ENCODE assay signal across 1 cellular context in the genomic region with DNA sequence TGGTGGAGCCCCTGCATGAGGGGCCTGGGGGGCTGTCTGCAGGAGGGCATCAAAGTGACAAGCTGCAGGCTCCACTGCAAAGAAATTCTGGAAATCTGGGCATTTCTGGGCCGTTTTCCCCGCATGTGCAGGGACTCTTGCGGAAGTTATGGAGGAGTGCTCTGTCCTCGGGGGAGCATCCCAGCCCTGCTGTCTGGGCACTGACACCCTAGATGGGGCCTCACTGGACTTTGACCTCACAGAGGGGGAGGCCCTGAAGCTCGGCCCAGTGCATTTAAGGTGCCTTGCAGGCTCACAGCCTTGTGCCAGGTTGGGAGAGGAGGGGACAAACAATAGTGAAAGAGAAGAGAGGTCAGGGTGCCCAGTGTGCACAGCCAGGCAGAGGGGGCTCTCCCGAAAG.
TF ChIP-seq lines count a peak whose summit lies in the region.

No MANE protein-coding gene starts in this region.

TF ChIP-seq in HepG2, 621 proteins besides CTCF, POLR2A, EP300 and RAD21 (continues in another document):
- TF ChIP-seq RXRB (CRISPR knock-in tag; IDR thresholded peaks at IDR 0.05; ENCODE audit: borderline replicate concordance), result peak; percentile 54; the same call in 1 of the 2 replicates
- TF ChIP-seq ZNF777 (CRISPR knock-in tag; IDR thresholded peaks at IDR 0.05), result peak; percentile 82
- TF ChIP-seq, protein P1, sequence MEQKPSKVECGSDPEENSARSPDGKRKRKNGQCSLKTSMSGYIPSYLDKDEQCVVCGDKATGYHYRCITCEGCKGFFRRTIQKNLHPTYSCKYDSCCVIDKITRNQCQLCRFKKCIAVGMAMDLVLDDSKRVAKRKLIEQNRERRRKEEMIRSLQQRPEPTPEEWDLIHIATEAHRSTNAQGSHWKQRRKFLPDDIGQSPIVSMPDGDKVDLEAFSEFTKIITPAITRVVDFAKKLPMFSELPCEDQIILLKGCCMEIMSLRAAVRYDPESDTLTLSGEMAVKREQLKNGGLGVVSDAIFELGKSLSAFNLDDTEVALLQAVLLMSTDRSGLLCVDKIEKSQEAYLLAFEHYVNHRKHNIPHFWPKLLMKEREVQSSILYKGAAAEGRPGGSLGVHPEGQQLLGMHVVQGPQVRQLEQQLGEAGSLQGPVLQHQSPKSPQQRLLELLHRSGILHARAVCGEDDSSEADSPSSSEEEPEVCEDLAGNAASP (CRISPR knock-in tag; IDR thresholded peaks at IDR 0.05; ENCODE audit: borderline replicate concordance), result peak; percentile 88; the same call in 1 of the 2 replicates
- peak; percentile 58; the same call in 1 of the 2 replicates for TF ChIP-seq ZBTB7B (CRISPR knock-in tag; IDR thresholded peaks at IDR 0.05)
- TF ChIP-seq ZNF264 (CRISPR knock-in tag; IDR thresholded peaks at IDR 0.05), result peak; percentile 100
- 0 out of 2 replicates have a peak, but pooled peaks have one; percentile 39 for TF ChIP-seq ELF3 (CRISPR knock-in tag; IDR thresholded peaks at IDR 0.05)
- TF ChIP-seq, protein P2, sequence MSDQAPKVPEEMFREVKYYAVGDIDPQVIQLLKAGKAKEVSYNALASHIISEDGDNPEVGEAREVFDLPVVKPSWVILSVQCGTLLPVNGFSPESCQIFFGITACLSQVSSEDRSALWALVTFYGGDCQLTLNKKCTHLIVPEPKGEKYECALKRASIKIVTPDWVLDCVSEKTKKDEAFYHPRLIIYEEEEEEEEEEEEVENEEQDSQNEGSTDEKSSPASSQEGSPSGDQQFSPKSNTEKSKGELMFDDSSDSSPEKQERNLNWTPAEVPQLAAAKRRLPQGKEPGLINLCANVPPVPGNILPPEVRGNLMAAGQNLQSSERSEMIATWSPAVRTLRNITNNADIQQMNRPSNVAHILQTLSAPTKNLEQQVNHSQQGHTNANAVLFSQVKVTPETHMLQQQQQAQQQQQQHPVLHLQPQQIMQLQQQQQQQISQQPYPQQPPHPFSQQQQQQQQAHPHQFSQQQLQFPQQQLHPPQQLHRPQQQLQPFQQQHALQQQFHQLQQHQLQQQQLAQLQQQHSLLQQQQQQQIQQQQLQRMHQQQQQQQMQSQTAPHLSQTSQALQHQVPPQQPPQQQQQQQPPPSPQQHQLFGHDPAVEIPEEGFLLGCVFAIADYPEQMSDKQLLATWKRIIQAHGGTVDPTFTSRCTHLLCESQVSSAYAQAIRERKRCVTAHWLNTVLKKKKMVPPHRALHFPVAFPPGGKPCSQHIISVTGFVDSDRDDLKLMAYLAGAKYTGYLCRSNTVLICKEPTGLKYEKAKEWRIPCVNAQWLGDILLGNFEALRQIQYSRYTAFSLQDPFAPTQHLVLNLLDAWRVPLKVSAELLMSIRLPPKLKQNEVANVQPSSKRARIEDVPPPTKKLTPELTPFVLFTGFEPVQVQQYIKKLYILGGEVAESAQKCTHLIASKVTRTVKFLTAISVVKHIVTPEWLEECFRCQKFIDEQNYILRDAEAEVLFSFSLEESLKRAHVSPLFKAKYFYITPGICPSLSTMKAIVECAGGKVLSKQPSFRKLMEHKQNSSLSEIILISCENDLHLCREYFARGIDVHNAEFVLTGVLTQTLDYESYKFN (CRISPR knock-in tag; conservative IDR thresholded peaks at IDR 0.05), result peak; percentile 79
- no peak for TF ChIP-seq SP5 (CRISPR knock-in tag; IDR thresholded peaks at IDR 0.05; ENCODE audit: borderline replicate concordance, low read depth)
- TF ChIP-seq, protein P3, sequence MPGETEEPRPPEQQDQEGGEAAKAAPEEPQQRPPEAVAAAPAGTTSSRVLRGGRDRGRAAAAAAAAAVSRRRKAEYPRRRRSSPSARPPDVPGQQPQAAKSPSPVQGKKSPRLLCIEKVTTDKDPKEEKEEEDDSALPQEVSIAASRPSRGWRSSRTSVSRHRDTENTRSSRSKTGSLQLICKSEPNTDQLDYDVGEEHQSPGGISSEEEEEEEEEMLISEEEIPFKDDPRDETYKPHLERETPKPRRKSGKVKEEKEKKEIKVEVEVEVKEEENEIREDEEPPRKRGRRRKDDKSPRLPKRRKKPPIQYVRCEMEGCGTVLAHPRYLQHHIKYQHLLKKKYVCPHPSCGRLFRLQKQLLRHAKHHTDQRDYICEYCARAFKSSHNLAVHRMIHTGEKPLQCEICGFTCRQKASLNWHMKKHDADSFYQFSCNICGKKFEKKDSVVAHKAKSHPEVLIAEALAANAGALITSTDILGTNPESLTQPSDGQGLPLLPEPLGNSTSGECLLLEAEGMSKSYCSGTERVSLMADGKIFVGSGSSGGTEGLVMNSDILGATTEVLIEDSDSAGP (CRISPR knock-in tag; IDR thresholded peaks at IDR 0.05; ENCODE audit: borderline replicate concordance), result 0 out of 2 replicates have a peak, but pooled peaks have one; percentile 16
- TF ChIP-seq NR2C2 (CRISPR knock-in tag; IDR thresholded peaks at IDR 0.05; ENCODE audit: borderline replicate concordance), result no peak
- TF ChIP-seq, protein P4, sequence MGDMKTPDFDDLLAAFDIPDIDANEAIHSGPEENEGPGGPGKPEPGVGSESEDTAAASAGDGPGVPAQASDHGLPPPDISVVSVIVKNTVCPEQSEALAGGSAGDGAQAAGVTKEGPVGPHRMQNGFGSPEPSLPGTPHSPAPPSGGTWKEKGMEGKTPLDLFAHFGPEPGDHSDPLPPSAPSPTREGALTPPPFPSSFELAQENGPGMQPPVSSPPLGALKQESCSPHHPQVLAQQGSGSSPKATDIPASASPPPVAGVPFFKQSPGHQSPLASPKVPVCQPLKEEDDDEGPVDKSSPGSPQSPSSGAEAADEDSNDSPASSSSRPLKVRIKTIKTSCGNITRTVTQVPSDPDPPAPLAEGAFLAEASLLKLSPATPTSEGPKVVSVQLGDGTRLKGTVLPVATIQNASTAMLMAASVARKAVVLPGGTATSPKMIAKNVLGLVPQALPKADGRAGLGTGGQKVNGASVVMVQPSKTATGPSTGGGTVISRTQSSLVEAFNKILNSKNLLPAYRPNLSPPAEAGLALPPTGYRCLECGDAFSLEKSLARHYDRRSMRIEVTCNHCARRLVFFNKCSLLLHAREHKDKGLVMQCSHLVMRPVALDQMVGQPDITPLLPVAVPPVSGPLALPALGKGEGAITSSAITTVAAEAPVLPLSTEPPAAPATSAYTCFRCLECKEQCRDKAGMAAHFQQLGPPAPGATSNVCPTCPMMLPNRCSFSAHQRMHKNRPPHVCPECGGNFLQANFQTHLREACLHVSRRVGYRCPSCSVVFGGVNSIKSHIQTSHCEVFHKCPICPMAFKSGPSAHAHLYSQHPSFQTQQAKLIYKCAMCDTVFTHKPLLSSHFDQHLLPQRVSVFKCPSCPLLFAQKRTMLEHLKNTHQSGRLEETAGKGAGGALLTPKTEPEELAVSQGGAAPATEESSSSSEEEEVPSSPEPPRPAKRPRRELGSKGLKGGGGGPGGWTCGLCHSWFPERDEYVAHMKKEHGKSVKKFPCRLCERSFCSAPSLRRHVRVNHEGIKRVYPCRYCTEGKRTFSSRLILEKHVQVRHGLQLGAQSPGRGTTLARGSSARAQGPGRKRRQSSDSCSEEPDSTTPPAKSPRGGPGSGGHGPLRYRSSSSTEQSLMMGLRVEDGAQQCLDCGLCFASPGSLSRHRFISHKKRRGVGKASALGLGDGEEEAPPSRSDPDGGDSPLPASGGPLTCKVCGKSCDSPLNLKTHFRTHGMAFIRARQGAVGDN (CRISPR knock-in tag; IDR thresholded peaks at IDR 0.05), result peak; percentile 54; the same call in 1 of the 2 replicates
- TF ChIP-seq, protein P5, sequence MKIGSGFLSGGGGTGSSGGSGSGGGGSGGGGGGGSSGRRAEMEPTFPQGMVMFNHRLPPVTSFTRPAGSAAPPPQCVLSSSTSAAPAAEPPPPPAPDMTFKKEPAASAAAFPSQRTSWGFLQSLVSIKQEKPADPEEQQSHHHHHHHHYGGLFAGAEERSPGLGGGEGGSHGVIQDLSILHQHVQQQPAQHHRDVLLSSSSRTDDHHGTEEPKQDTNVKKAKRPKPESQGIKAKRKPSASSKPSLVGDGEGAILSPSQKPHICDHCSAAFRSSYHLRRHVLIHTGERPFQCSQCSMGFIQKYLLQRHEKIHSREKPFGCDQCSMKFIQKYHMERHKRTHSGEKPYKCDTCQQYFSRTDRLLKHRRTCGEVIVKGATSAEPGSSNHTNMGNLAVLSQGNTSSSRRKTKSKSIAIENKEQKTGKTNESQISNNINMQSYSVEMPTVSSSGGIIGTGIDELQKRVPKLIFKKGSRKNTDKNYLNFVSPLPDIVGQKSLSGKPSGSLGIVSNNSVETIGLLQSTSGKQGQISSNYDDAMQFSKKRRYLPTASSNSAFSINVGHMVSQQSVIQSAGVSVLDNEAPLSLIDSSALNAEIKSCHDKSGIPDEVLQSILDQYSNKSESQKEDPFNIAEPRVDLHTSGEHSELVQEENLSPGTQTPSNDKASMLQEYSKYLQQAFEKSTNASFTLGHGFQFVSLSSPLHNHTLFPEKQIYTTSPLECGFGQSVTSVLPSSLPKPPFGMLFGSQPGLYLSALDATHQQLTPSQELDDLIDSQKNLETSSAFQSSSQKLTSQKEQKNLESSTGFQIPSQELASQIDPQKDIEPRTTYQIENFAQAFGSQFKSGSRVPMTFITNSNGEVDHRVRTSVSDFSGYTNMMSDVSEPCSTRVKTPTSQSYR (CRISPR knock-in tag; IDR thresholded peaks at IDR 0.05; ENCODE audit: borderline replicate concordance), result peak; percentile 65; the same call in 1 of the 2 replicates
- peak; percentile 84 for TF ChIP-seq ZNF263 (CRISPR knock-in tag; IDR thresholded peaks at IDR 0.05)
- TF ChIP-seq, protein P6, sequence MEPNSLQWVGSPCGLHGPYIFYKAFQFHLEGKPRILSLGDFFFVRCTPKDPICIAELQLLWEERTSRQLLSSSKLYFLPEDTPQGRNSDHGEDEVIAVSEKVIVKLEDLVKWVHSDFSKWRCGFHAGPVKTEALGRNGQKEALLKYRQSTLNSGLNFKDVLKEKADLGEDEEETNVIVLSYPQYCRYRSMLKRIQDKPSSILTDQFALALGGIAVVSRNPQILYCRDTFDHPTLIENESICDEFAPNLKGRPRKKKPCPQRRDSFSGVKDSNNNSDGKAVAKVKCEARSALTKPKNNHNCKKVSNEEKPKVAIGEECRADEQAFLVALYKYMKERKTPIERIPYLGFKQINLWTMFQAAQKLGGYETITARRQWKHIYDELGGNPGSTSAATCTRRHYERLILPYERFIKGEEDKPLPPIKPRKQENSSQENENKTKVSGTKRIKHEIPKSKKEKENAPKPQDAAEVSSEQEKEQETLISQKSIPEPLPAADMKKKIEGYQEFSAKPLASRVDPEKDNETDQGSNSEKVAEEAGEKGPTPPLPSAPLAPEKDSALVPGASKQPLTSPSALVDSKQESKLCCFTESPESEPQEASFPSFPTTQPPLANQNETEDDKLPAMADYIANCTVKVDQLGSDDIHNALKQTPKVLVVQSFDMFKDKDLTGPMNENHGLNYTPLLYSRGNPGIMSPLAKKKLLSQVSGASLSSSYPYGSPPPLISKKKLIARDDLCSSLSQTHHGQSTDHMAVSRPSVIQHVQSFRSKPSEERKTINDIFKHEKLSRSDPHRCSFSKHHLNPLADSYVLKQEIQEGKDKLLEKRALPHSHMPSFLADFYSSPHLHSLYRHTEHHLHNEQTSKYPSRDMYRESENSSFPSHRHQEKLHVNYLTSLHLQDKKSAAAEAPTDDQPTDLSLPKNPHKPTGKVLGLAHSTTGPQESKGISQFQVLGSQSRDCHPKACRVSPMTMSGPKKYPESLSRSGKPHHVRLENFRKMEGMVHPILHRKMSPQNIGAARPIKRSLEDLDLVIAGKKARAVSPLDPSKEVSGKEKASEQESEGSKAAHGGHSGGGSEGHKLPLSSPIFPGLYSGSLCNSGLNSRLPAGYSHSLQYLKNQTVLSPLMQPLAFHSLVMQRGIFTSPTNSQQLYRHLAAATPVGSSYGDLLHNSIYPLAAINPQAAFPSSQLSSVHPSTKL (CRISPR knock-in tag; IDR thresholded peaks at IDR 0.05), result 0 out of 2 replicates have a peak, but pooled peaks have one; percentile 17
- TF ChIP-seq, protein P7, sequence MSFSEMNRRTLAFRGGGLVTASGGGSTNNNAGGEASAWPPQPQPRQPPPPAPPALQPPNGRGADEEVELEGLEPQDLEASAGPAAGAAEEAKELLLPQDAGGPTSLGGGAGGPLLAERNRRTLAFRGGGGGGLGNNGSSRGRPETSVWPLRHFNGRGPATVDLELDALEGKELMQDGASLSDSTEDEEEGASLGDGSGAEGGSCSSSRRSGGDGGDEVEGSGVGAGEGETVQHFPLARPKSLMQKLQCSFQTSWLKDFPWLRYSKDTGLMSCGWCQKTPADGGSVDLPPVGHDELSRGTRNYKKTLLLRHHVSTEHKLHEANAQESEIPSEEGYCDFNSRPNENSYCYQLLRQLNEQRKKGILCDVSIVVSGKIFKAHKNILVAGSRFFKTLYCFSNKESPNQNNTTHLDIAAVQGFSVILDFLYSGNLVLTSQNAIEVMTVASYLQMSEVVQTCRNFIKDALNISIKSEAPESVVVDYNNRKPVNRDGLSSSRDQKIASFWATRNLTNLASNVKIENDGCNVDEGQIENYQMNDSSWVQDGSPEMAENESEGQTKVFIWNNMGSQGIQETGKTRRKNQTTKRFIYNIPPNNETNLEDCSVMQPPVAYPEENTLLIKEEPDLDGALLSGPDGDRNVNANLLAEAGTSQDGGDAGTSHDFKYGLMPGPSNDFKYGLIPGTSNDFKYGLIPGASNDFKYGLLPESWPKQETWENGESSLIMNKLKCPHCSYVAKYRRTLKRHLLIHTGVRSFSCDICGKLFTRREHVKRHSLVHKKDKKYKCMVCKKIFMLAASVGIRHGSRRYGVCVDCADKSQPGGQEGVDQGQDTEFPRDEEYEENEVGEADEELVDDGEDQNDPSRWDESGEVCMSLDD (CRISPR knock-in tag; IDR thresholded peaks at IDR 0.05; ENCODE audit: borderline replicate concordance), result peak; percentile 57; the same call in 1 of the 2 replicates
- peak; percentile 85 for TF ChIP-seq RXRA (CRISPR knock-in tag; IDR thresholded peaks at IDR 0.05)
- TF ChIP-seq ZNF460 (CRISPR knock-in tag; IDR thresholded peaks at IDR 0.05; ENCODE audit: borderline replicate concordance), result no peak
- TF ChIP-seq CBX5 (CRISPR knock-in tag; IDR thresholded peaks at IDR 0.05; ENCODE audit: borderline replicate concordance), result 0 out of 2 replicates have a peak, but pooled peaks have one; percentile 27
- TF ChIP-seq, protein P8, sequence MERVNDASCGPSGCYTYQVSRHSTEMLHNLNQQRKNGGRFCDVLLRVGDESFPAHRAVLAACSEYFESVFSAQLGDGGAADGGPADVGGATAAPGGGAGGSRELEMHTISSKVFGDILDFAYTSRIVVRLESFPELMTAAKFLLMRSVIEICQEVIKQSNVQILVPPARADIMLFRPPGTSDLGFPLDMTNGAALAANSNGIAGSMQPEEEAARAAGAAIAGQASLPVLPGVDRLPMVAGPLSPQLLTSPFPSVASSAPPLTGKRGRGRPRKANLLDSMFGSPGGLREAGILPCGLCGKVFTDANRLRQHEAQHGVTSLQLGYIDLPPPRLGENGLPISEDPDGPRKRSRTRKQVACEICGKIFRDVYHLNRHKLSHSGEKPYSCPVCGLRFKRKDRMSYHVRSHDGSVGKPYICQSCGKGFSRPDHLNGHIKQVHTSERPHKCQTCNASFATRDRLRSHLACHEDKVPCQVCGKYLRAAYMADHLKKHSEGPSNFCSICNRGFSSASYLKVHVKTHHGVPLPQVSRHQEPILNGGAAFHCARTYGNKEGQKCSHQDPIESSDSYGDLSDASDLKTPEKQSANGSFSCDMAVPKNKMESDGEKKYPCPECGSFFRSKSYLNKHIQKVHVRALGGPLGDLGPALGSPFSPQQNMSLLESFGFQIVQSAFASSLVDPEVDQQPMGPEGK (CRISPR knock-in tag; IDR thresholded peaks at IDR 0.05), result peak; percentile 83; the same call in 1 of the 2 replicates
- peak; percentile 18; the same call in 1 of the 2 replicates for TF ChIP-seq MTA1 (CRISPR knock-in tag; IDR thresholded peaks at IDR 0.05; ENCODE audit: borderline replicate concordance)
- TF ChIP-seq POLR2G (IDR thresholded peaks at IDR 0.05; ENCODE audit: low read depth, low read length), result 0 out of 2 replicates have a peak, but pooled peaks have one; percentile 34
- TF ChIP-seq NFKB2 (CRISPR knock-in tag; IDR thresholded peaks at IDR 0.05; ENCODE audit: borderline replicate concordance), result no peak
- TF ChIP-seq HNRNPL (IDR thresholded peaks at IDR 0.05; ENCODE audit: low read depth, low read length), result 0 out of 2 replicates have a peak, but pooled peaks have one; percentile 72
- TF ChIP-seq SRSF1 (optimal IDR thresholded peaks at IDR 0.05; ENCODE audit: low read depth, low read length), result no peak
- peak; percentile 89 for TF ChIP-seq HNF4G (IDR thresholded peaks at IDR 0.05; ENCODE audit: borderline replicate concordance, low read depth, low read length)
- TF ChIP-seq HNF4G (CRISPR knock-in tag; IDR thresholded peaks at IDR 0.05; ENCODE audit: borderline replicate concordance, low read depth), result no peak
